Comparison of ENCODE assay signal across 8 cellular contexts in genomic region chr5:98768160-98769005, GRCh38. TPM values are rescaled to one million over a fixed set of nuclear protein-coding genes. Genes with fewer than 3 reads are reported as not detected.
DNase-seq lines count a peak whose midpoint lies in the region; ATAC-seq and TF ChIP-seq lines count a peak whose summit lies in the region.

No MANE protein-coding gene starts in this region.

- peak overlapping the region; percentile 37 for H3K4me3 ChIP-seq in cardiac muscle cell

- H3K9me3 Mint-ChIP-seq in activated naive CD8-positive, alpha-beta T cell treated with anti-CD3 and anti-CD28 coated beads, Interleukin-2, amount 50 U/mL, for 24 hours = no peaks in the 10 kb centered on the region

- H3K27me3 Mint-ChIP-seq in activated naive CD8-positive, alpha-beta T cell treated with anti-CD3 and anti-CD28 coated beads, Interleukin-2, amount 50 U/mL, for 24 hours = peaks cover 56% of the 10 kb centered on the region

- H3K4me1 ChIP-seq in cardiac muscle cell (ENCODE audit: low read depth) = peaks cover 7% of the 10 kb centered on the region

- peak; percentile 32 for ATAC-seq in GM19324 (IDR thresholded peaks at IDR 0.05; ENCODE audit: low FRiP score, unreplicated experiment)
- ATAC-seq in HG03439 (IDR thresholded peaks at IDR 0.05; ENCODE audit: unreplicated experiment) = peak; percentile 38
- ATAC-seq in activated naive CD8-positive, alpha-beta T cell treated with anti-CD3 and anti-CD28 coated beads, Interleukin-2, amount 50 U/mL, for 24 hours = no peak
- peak; percentile 62 for ATAC-seq in omental fat pad (ENCODE audit: low FRiP score)

- no peak overlapping the region for H3K27ac Mint-ChIP-seq in activated naive CD8-positive, alpha-beta T cell treated with anti-CD3 and anti-CD28 coated beads, Interleukin-2, amount 50 U/mL, for 24 hours

- no peaks in the 10 kb centered on the region for H3K36me3 ChIP-seq in cardiac muscle cell

- H3K27ac ChIP-seq in cardiac muscle cell = no peak overlapping the region

- DNase-seq in D341Med (ENCODE audit: low spot score) (peak; percentile 63), NOMO-1 treated with DMSO at 0.1 percent for 48 hours (lab: John Stamatoyannopoulos, UW; ENCODE audit: unreplicated experiment) (peak; percentile 31), cardiac muscle cell (ENCODE audit: low read depth in 1 of 2, low spot score in 1 of 2) (peak; percentile 71), omental fat pad (ENCODE audit: low spot score) (peak; percentile 33), MV-4-11 (lab: John Stamatoyannopoulos, UW) (no peak)
- peak; percentile 49 for DNase-seq in activated naive CD8-positive, alpha-beta T cell treated with anti-CD3 and anti-CD28 coated beads, Interleukin-2, amount 50 U/mL, for 24 hours

- H3K36me3 Mint-ChIP-seq in activated naive CD8-positive, alpha-beta T cell treated with anti-CD3 and anti-CD28 coated beads, Interleukin-2, amount 50 U/mL, for 24 hours (ENCODE audit: low read depth) = no peaks in the 10 kb centered on the region

- peak overlapping the region; percentile 96 for H3K4me3 Mint-ChIP-seq in activated naive CD8-positive, alpha-beta T cell treated with anti-CD3 and anti-CD28 coated beads, Interleukin-2, amount 50 U/mL, for 24 hours

- H3K9me3 ChIP-seq in cardiac muscle cell (ENCODE audit: low read depth) = no peaks in the 10 kb centered on the region

- peaks cover 29% of the 10 kb centered on the region for H3K27me3 ChIP-seq in cardiac muscle cell

- peaks cover 40% of the 10 kb centered on the region for H3K4me1 Mint-ChIP-seq in activated naive CD8-positive, alpha-beta T cell treated with anti-CD3 and anti-CD28 coated beads, Interleukin-2, amount 50 U/mL, for 24 hours

- TF ChIP-seq CTCF in cardiac muscle cell (IDR thresholded peaks at IDR 0.05; ENCODE audit: low read depth, low read length) = peak; percentile 99
- peak in 1 of 3 donors; percentile 64 for TF ChIP-seq CTCF in omental fat pad (IDR thresholded peaks at IDR 0.05)

RNA-seq across cellular contexts. Expression of gene RGMB, which starts 5.1 kb away (rescaled TPM):
- total RNA-seq in cardiac muscle cell = 15.6 and 18.4 TPM in 2 replicates
- 7.1 and 7.6 TPM in 2 replicates for polyA plus RNA-seq in cardiac muscle cell
- 10 to 100 TPM; 15.0 to 28.5 (median 21.3) TPM for total RNA-seq in omental fat pad
